In the genomic region with DNA sequence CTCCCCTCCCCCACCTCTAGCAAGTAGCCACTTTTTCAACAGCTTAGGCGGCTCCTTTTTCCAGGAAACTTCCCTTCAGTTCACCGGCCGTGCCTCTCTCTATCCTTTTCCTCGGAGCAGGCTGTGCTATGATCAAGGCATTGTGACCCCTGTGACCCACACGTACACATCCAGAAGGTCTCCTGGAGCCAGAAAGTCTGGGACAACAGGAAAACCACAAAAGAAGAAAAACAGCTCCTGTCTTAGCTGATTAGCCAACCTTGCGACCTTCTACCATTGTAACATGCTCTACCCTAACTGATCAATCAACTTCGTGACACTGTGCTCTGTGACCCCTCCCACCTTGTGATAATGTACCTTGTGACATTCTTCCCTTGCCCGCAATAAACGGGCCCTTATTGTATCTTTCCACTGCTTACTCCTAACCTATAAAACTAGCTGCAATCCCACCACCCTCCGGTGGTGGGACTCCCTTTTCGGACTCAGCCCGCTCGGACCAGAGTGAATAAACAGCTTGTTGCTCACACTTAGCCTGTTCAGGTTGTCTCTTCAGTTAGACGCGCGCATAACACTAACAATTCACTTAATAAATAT, we compare ENCODE assay signal across 8 cellular contexts. TPM values are rescaled to one million over a fixed set of nuclear protein-coding genes. Genes with fewer than 3 reads are reported as not detected.
DNase-seq lines count a peak whose midpoint lies in the region; ATAC-seq and TF ChIP-seq lines count a peak whose summit lies in the region.

No MANE protein-coding gene starts in this region.

- peak overlapping the region; percentile 89 for H3K4me3 Mint-ChIP-seq in activated T-helper 2 cell treated with anti-CD3 and anti-CD28 coated beads, Interferon-gamma antibody, Interleukin-2, Interleukin-4, amounts not matched to agents 10 μg/mL and 5 μg/mL and 100 μg/mL, durations not matched to agents 14 hours and 24 hours and 36 hours (ENCODE audit: low read depth)

- H3K9me3 ChIP-seq in HUES64 (ENCODE audit: insufficient read depth, low read depth, low read length) (no peaks in the 10 kb centered on the region), Panc1 (ENCODE audit: control insufficient read depth, insufficient read depth, low read depth, low read length) (no peaks in the 10 kb centered on the region), neuron (ENCODE audit: low read length) (no peaks in the 10 kb centered on the region)

- CTCF ChIA-PET in Panc1 (lab: Charles Lee), result interaction anchor here (0.6 to 1.2 kb wide), 5 partner anchors 30 to 669 kb away, joined by 3 to 4 read pairs (median 3); partner anchors contain the start of gene TRIM27

- peak; percentile 26 for ATAC-seq in GM18861 (IDR thresholded peaks at IDR 0.05; ENCODE audit: unreplicated experiment)
- peak; percentile 74 for ATAC-seq in Panc1
- peak; percentile 46 for ATAC-seq in foreskin keratinocyte
- no peak for ATAC-seq in HG03469 (IDR thresholded peaks at IDR 0.05; ENCODE audit: unreplicated experiment)

- peak overlapping the region; percentile 59 for H3K9ac ChIP-seq in HUES64 (ENCODE audit: low read depth, low read length)

- H2AFZ ChIP-seq in neuron (ENCODE audit: low read depth, low read length), result peak overlapping the region; percentile 24

- no peaks in the 10 kb centered on the region for H3K9me3 Mint-ChIP-seq in activated T-helper 2 cell treated with anti-CD3 and anti-CD28 coated beads, Interferon-gamma antibody, Interleukin-2, Interleukin-4, amounts not matched to agents 10 μg/mL and 5 μg/mL and 100 μg/mL, durations not matched to agents 14 hours and 24 hours and 36 hours

- no TSS peak for BruUV-seq in Panc1 (replicated peaks; lab: Mats Ljungman, UMichigan)

- peak; percentile 39 for DNase-seq in Ammon's horn (ENCODE audit: low spot score)
- no peak for DNase-seq in Panc1 (ENCODE audit: low read depth, low spot score)
- peak; percentile 49 for DNase-seq in activated T-helper 2 cell treated with anti-CD3 and anti-CD28 coated beads, Interferon-gamma antibody, Interleukin-2, Interleukin-4, amounts not matched to agents 10 μg/mL and 5 μg/mL and 100 μg/mL, durations not matched to agents 14 hours and 24 hours and 36 hours (ENCODE audit: low spot score)
- DNase-seq in foreskin keratinocyte, result peak; percentile 36 to 72

- TF ChIP-seq CTCF in Panc1 (IDR thresholded peaks at IDR 0.05), result peak; percentile 57
- peak; percentile 52 for TF ChIP-seq CTCF in foreskin keratinocyte (conservative IDR thresholded peaks at IDR 0.05)

- intact Hi-C loops in Panc1 (cut with micrococcal nuclease; ENCODE audit: unreplicated experiment), result loop anchor here (10.0 kb wide), 1 partner anchor 116 kb away; no protein-coding TSS in a partner anchor
- intact Hi-C loops in activated T-helper 2 cell treated with anti-CD3 and anti-CD28 coated beads, Interferon-gamma antibody, Interleukin-2, Interleukin-4, amounts not matched to agents 10 μg/mL and 5 μg/mL and 100 μg/mL, durations not matched to agents 14 hours and 24 hours and 36 hours (cut with micrococcal nuclease), result loop anchor here (1.0 to 10.0 kb wide), 5 partner anchors 37 to 1076 kb away; no protein-coding TSS in a partner anchor

- H3K4me1 ChIP-seq in HUES64 (ENCODE audit: insufficient read depth, low read length) (peaks cover 21% of the 10 kb centered on the region), Panc1 (ENCODE audit: control insufficient read depth, insufficient read depth, low read length) (peaks cover 39% of the 10 kb centered on the region), foreskin keratinocyte (peaks cover 15% of the 10 kb centered on the region), neuron (ENCODE audit: insufficient read depth, low read length) (peaks cover 5% of the 10 kb centered on the region)

- under 1% methylated on average over 13 of the region's 16 CpGs for WGBS in HUES64

- H3K27ac ChIP-seq in HUES64 (ENCODE audit: low read depth, low read length) (peak overlapping the region; percentile 36; the same call in 1 of the 2 replicates), Panc1 (ENCODE audit: low read length) (peak overlapping the region; percentile 97), foreskin keratinocyte (no peak overlapping the region)

- H3K4me1 Mint-ChIP-seq in activated T-helper 2 cell treated with anti-CD3 and anti-CD28 coated beads, Interferon-gamma antibody, Interleukin-2, Interleukin-4, amounts not matched to agents 10 μg/mL and 5 μg/mL and 100 μg/mL, durations not matched to agents 14 hours and 24 hours and 36 hours (ENCODE audit: low read depth), result peaks cover 42% of the 10 kb centered on the region

- H3K36me3 ChIP-seq in HUES64 (ENCODE audit: insufficient read depth, low read length) (no peaks in the 10 kb centered on the region), Panc1 (ENCODE audit: control insufficient read depth, insufficient read depth, low read length) (no peaks in the 10 kb centered on the region), neuron (ENCODE audit: insufficient read depth, low read length) (no peaks in the 10 kb centered on the region)

- H3K27ac Mint-ChIP-seq in activated T-helper 2 cell treated with anti-CD3 and anti-CD28 coated beads, Interferon-gamma antibody, Interleukin-2, Interleukin-4, amounts not matched to agents 10 μg/mL and 5 μg/mL and 100 μg/mL, durations not matched to agents 14 hours and 24 hours and 36 hours, result peak overlapping the region; percentile 78

- H3K4me3 ChIP-seq in HUES64 (ENCODE audit: low read length) (peak overlapping the region; percentile 92), Panc1 (ENCODE audit: low read depth in 2 of 2, low read length in 2 of 2) (peak overlapping the region; percentile 95 to 99), neuron (ENCODE audit: low read length) (peak overlapping the region; percentile 94)

- peaks cover 39% of the 10 kb centered on the region for H3K27me3 Mint-ChIP-seq in activated T-helper 2 cell treated with anti-CD3 and anti-CD28 coated beads, Interferon-gamma antibody, Interleukin-2, Interleukin-4, amounts not matched to agents 10 μg/mL and 5 μg/mL and 100 μg/mL, durations not matched to agents 14 hours and 24 hours and 36 hours (ENCODE audit: low read depth)

- H3K27me3 ChIP-seq in HUES64 (ENCODE audit: insufficient read depth, low read length) (peaks cover 44% of the 10 kb centered on the region), Panc1 (ENCODE audit: control insufficient read depth, insufficient read depth, low read length) (no peaks in the 10 kb centered on the region), foreskin keratinocyte (no peaks in the 10 kb centered on the region), neuron (ENCODE audit: insufficient read depth, low read length) (peaks cover 13% of the 10 kb centered on the region)

- peaks cover 3% of the 10 kb centered on the region for H3K36me3 Mint-ChIP-seq in activated T-helper 2 cell treated with anti-CD3 and anti-CD28 coated beads, Interferon-gamma antibody, Interleukin-2, Interleukin-4, amounts not matched to agents 10 μg/mL and 5 μg/mL and 100 μg/mL, durations not matched to agents 14 hours and 24 hours and 36 hours (ENCODE audit: low read depth)

- in situ Hi-C loops in Panc1 (cut with HindIII; ENCODE audit: low pct_unique_long_range_greater_than_20kb, low sequenced_read_pairs), result no loop called here

- POLR2A ChIA-PET in Panc1 (lab: Charles Lee), result no interaction called here

RNA-seq across cellular contexts. Expression of gene ZNF311, which starts 24.2 kb away (rescaled TPM):
- polyA plus RNA-seq in HUES64 (2013, experiment 1 of 2), result 0.30 TPM
- 0.44 TPM for polyA plus RNA-seq in HUES64 (2013, experiment 2 of 2)
- total RNA-seq in Panc1 (2021; ENCODE audit: unreplicated experiment) (0.39 TPM), foreskin keratinocyte (2.3 and 3.3 TPM in 2 replicates)
- polyA plus RNA-seq in Panc1 (2012; ENCODE audit: insufficient read length), result 0.29 TPM
- 0.59 and 0.87 TPM in 2 replicates for total RNA-seq in activated T-helper 2 cell treated with anti-CD3 and anti-CD28 coated beads, Interferon-gamma antibody, Interleukin-2, Interleukin-4, amounts not matched to agents 10 μg/mL and 5 μg/mL and 100 μg/mL, durations not matched to agents 14 hours and 24 hours and 36 hours
- polyA plus RNA-seq in foreskin keratinocyte, result 1.9 TPM in 2 replicates

RNA-seq across cellular contexts. Expression of gene TRIM27, which starts 57.1 kb away (rescaled TPM):
- polyA plus RNA-seq in HUES64 (2013, experiment 1 of 2), result 53.2 TPM
- 44.4 TPM for polyA plus RNA-seq in HUES64 (2013, experiment 2 of 2)
- 53.0 TPM for total RNA-seq in Panc1 (2021; ENCODE audit: unreplicated experiment)
- 42.6 TPM for polyA plus RNA-seq in Panc1 (2012; ENCODE audit: insufficient read length)
- total RNA-seq in activated T-helper 2 cell treated with anti-CD3 and anti-CD28 coated beads, Interferon-gamma antibody, Interleukin-2, Interleukin-4, amounts not matched to agents 10 μg/mL and 5 μg/mL and 100 μg/mL, durations not matched to agents 14 hours and 24 hours and 36 hours, result 64.4 and 69.6 TPM in 2 replicates
- 50.9 and 60.1 TPM in 2 replicates for total RNA-seq in foreskin keratinocyte
- polyA plus RNA-seq in foreskin keratinocyte, result 35.0 and 37.5 TPM in 2 replicates
